ENCODE assay signal across 19 cellular contexts in genomic region chr11:50164050-50164449, GRCh38.
"Had no signal": no experiment of that assay in that cellular context is flagged by ENCODE, and none has a peak within 500 bp of the region (broad histone marks: within the 10 kb centered on the region; RNA-seq: fewer than 3 reads in every experiment).

No MANE protein-coding gene starts in this region.

- DNase-seq: dermis blood vessel endothelial cell; dorsolateral prefrontal cortex; effector CD4-positive, alpha-beta T cell; effector memory CD4-positive, alpha-beta T cell; foreskin keratinocyte; kidney glomerular epithelial cell; left colon; left ventricle myocardium inferior; lower lobe of right lung; mesenchymal stem cell; mucosa of descending colon; naive B cell had no signal

- H3K4me1 ChIP-seq: esophagus muscularis mucosa, foreskin keratinocyte, gastroesophageal sphincter, heart left ventricle, left ventricle myocardium inferior, lower lobe of right lung had no signal

- ATAC-seq: foreskin keratinocyte, gastroesophageal sphincter, heart left ventricle, left colon, left lobe of liver, mucosa of descending colon had no signal

- H3K36me3 ChIP-seq: esophagus muscularis mucosa, gastroesophageal sphincter, heart left ventricle, left ventricle myocardium inferior, lower lobe of right lung had no signal

- H3K36me3 Mint-ChIP-seq: mesothelial cell of epicardium, naive B cell had no signal

- H3K27me3 Mint-ChIP-seq: naive B cell had no signal

- H3K4me1 Mint-ChIP-seq: mesothelial cell of epicardium, naive B cell had no signal

- H3K27ac ChIP-seq: coronary artery, dorsolateral prefrontal cortex, esophagus muscularis mucosa, foreskin keratinocyte, gastroesophageal sphincter, heart left ventricle, hepatocyte, left ventricle myocardium inferior, lower lobe of right lung had no signal

- H3K27me3 ChIP-seq: dorsolateral prefrontal cortex, esophagus muscularis mucosa, foreskin keratinocyte, gastroesophageal sphincter, heart left ventricle, hepatocyte had no signal

- H3K27ac Mint-ChIP-seq: mesothelial cell of epicardium, naive B cell had no signal

- H3K4me3 ChIP-seq: coronary artery, dorsolateral prefrontal cortex, esophagus muscularis mucosa, gastroesophageal sphincter, heart left ventricle, hepatocyte, left ventricle myocardium inferior, lower lobe of right lung, mucosa of descending colon had no signal

- H3K4me3 Mint-ChIP-seq: mesothelial cell of epicardium, naive B cell had no signal

- H3K9me3 ChIP-seq: lower lobe of right lung had no signal
